21 cellular contexts compared by ENCODE assay signal in the genomic region with DNA sequence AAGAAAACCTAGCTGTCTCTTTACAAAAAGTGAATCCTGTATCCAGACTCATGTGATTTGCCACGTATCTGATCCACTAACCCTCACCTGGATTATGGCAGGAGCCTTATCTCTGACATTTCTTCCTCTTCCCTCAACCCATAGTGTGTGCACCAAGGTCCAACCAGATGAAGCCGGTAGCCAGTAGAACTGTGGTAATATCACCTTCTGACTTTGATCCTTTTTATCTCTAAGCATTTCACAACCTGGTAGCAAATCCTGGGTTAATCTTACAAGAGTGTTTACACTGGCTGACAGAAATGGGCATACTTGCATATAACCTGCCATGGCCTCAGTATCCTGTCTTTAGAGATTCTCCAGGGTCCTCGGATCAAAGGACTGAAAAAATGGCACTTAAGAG. TPM values are rescaled to one million over a fixed set of nuclear protein-coding genes. Genes with fewer than 3 reads are reported as not detected.
DNase-seq lines count a peak whose midpoint lies in the region; ATAC-seq and TF ChIP-seq lines count a peak whose summit lies in the region.
"Had no signal": no experiment of that assay in that cellular context is flagged by ENCODE, and none has a peak within 500 bp of the region (broad histone marks: within the 10 kb centered on the region; RNA-seq: fewer than 3 reads in every experiment).

No MANE protein-coding gene starts in this region.

- no peak for ATAC-seq in activated T-cell treated with anti-CD3 and anti-CD28 coated beads, Interleukin-2, amount 50 U/mL, for 4 hours
- no peak for ATAC-seq in activated CD8-positive, alpha-beta T cell treated with anti-CD3 and anti-CD28 coated beads for 36 hours
- ATAC-seq in GM21381 (IDR thresholded peaks at IDR 0.05; ENCODE audit: unreplicated experiment): no peak

- peaks cover 36% of the 10 kb centered on the region for H3K79me2 ChIP-seq in hepatocyte

- peak overlapping the region; percentile 28 for H3K27ac ChIP-seq in hepatocyte
- H3K27ac ChIP-seq: colonic mucosa, skin epidermis, uterus had no signal

- peaks cover 11% of the 10 kb centered on the region for H3K4me1 ChIP-seq in hepatocyte (ENCODE audit: insufficient read depth)
- H3K4me1 ChIP-seq: colonic mucosa, uterus had no signal

- H2AFZ ChIP-seq in hepatocyte: no peak overlapping the region

- H3K9me2 ChIP-seq in hepatocyte (replicated peaks; ENCODE audit: insufficient read depth): no peaks in the 10 kb centered on the region

- no peaks in the 10 kb centered on the region for H3K36me3 ChIP-seq in hepatocyte (replicated peaks; ENCODE audit: insufficient read depth, low read depth)
- H3K36me3 ChIP-seq: colonic mucosa, uterus had no signal

- H3K4me3 ChIP-seq in hepatocyte: no peak overlapping the region
- H3K4me3 ChIP-seq: colonic mucosa, skin epidermis had no signal

- no peaks in the 10 kb centered on the region for H3K27me3 ChIP-seq in hepatocyte
- H3K27me3 ChIP-seq: colonic mucosa, uterus had no signal

- no peaks in the 10 kb centered on the region for H3K27me3 Mint-ChIP-seq in activated T-cell treated with anti-CD3 and anti-CD28 coated beads, Interleukin-2, amount 50 U/mL, for 4 hours (ENCODE audit: low read depth)
- no peaks in the 10 kb centered on the region for H3K27me3 Mint-ChIP-seq in activated CD8-positive, alpha-beta T cell treated with anti-CD3 and anti-CD28 coated beads for 36 hours
- no peaks in the 10 kb centered on the region for H3K27me3 Mint-ChIP-seq in progenitor cell of endocrine pancreas

- no peak for TF ChIP-seq CTCF in activated CD8-positive, alpha-beta T cell treated with anti-CD3 and anti-CD28 coated beads for 36 hours (IDR thresholded peaks at IDR 0.05)
- TF ChIP-seq CTCF in hepatocyte (IDR thresholded peaks at IDR 0.05; ENCODE audit: poor library complexity) (no peak), progenitor cell of endocrine pancreas (IDR thresholded peaks at IDR 0.05; ENCODE audit: unreplicated experiment) (no peak)

- no peaks in the 10 kb centered on the region for H4K20me1 ChIP-seq in hepatocyte (ENCODE audit: insufficient read depth, poor library complexity, severe bottlenecking)

- peak overlapping the region; percentile 91 for H3K4me2 ChIP-seq in hepatocyte

- peak overlapping the region; percentile 91 for H3K4me3 Mint-ChIP-seq in activated T-cell treated with anti-CD3 and anti-CD28 coated beads, Interleukin-2, amount 50 U/mL, for 4 hours
- H3K4me3 Mint-ChIP-seq in activated CD8-positive, alpha-beta T cell treated with anti-CD3 and anti-CD28 coated beads for 36 hours: peak overlapping the region; percentile 84
- H3K4me3 Mint-ChIP-seq in progenitor cell of endocrine pancreas (ENCODE audit: low read depth): peak overlapping the region; percentile 95

- H3K36me3 Mint-ChIP-seq in activated T-cell treated with anti-CD3 and anti-CD28 coated beads, Interleukin-2, amount 50 U/mL, for 4 hours (ENCODE audit: insufficient read depth): peaks cover 48% of the 10 kb centered on the region
- peaks cover 67% of the 10 kb centered on the region for H3K36me3 Mint-ChIP-seq in activated CD8-positive, alpha-beta T cell treated with anti-CD3 and anti-CD28 coated beads for 36 hours (ENCODE audit: low read depth)
- H3K36me3 Mint-ChIP-seq in progenitor cell of endocrine pancreas (ENCODE audit: insufficient read depth): peaks cover 36% of the 10 kb centered on the region

- intact Hi-C loops in activated CD8-positive, alpha-beta T cell treated with anti-CD3 and anti-CD28 coated beads for 36 hours (cut with micrococcal nuclease): no loop called here

- H3K9me3 ChIP-seq in hepatocyte (ENCODE audit: low read depth): no peaks in the 10 kb centered on the region
- H3K9me3 ChIP-seq: colonic mucosa had no signal

- POLR2A ChIA-PET in activated CD8-positive, alpha-beta T cell treated with anti-CD3 and anti-CD28 coated beads for 36 hours (lab: Charles Lee): interaction anchor here (1.3 to 1.4 kb wide), 2 partner anchors 12 to 27 kb away, joined by 3 to 6 read pairs; no protein-coding TSS in a partner anchor

- DNase-seq in activated T-cell treated with anti-CD3 and anti-CD28 coated beads, Interleukin-2, amount 50 U/mL, for 4 hours: no peak
- DNase-seq in activated T-cell treated with anti-CD3 and anti-CD28 coated beads, Interleukin-2, amount 50 U/mL, for 1 hour: no peak
- DNase-seq in activated CD8-positive, alpha-beta T cell treated with anti-CD3 and anti-CD28 coated beads for 36 hours: no peak
- DNase-seq in hepatocyte (ENCODE audit: low spot score): peak; percentile 47
- no peak for DNase-seq in progenitor cell of endocrine pancreas (ENCODE audit: low spot score, unreplicated experiment)
- DNase-seq in NCI-H82 treated with DMSO at 0.1 percent for 48 hours (lab: John Stamatoyannopoulos, UW; ENCODE audit: unreplicated experiment): no peak
- no peak for DNase-seq in NCI-H2171 (lab: John Stamatoyannopoulos, UW)
- DNase-seq: activated CD4-positive, CD25-positive, alpha-beta regulatory T cell treated with anti-CD3 and anti-CD28 coated beads, Interleukin-2, amount 50 U/mL, for 72 hours; aorta; Calu3; colonic mucosa; erythroblast; GF-D8; NCI-H1417; NK-92 treated with Interleukin-12 subunit alpha and Interleukin-12 subunit beta, amount 100 ng/mL, for 24 hours; stimulated activated naive CD4-positive, alpha-beta T cell treated with Interleukin-2 at 50 U/mL for 16 hours; uterus had no signal

- H3K9me3 Mint-ChIP-seq in activated T-cell treated with anti-CD3 and anti-CD28 coated beads, Interleukin-2, amount 50 U/mL, for 4 hours: peaks cover 32% of the 10 kb centered on the region
- H3K9me3 Mint-ChIP-seq in activated CD8-positive, alpha-beta T cell treated with anti-CD3 and anti-CD28 coated beads for 36 hours: peaks cover 31% of the 10 kb centered on the region
- H3K9me3 Mint-ChIP-seq in progenitor cell of endocrine pancreas (ENCODE audit: low read depth): peaks cover 2% of the 10 kb centered on the region

- CTCF ChIA-PET in activated CD8-positive, alpha-beta T cell treated with anti-CD3 and anti-CD28 coated beads for 36 hours (lab: Charles Lee): no interaction called here

- peaks cover 34% of the 10 kb centered on the region for H3K4me1 Mint-ChIP-seq in activated T-cell treated with anti-CD3 and anti-CD28 coated beads, Interleukin-2, amount 50 U/mL, for 4 hours (ENCODE audit: low read depth)
- peaks cover 27% of the 10 kb centered on the region for H3K4me1 Mint-ChIP-seq in activated CD8-positive, alpha-beta T cell treated with anti-CD3 and anti-CD28 coated beads for 36 hours (ENCODE audit: low read depth)
- H3K4me1 Mint-ChIP-seq in progenitor cell of endocrine pancreas (ENCODE audit: low read depth): peaks cover 18% of the 10 kb centered on the region

- WGBS in hepatocyte (ENCODE audit: low lambda C conversion rate, missing lambda C conversion rate): 46% methylated on average over 3 of the region's 3 CpGs

- no peak overlapping the region for H3K27ac Mint-ChIP-seq in activated CD8-positive, alpha-beta T cell treated with anti-CD3 and anti-CD28 coated beads for 36 hours
- no peak overlapping the region for H3K27ac Mint-ChIP-seq in progenitor cell of endocrine pancreas

RNA-seq across cellular contexts. Expression of gene ZNF417, which starts 1.9 kb away (rescaled TPM):
- 1 to 10 TPM; 4.7 to 6.8 (median 6.0) TPM for total RNA-seq in activated T-cell treated with anti-CD3 and anti-CD28 coated beads, Interleukin-2, amount 50 U/mL, for 4 hours
- 10 to 100 TPM; 11.8 to 12.1 TPM for total RNA-seq in activated CD8-positive, alpha-beta T cell treated with anti-CD3 and anti-CD28 coated beads for 36 hours
- total RNA-seq in hepatocyte: 11.4 and 14.3 TPM in 2 replicates
- 3.9 and 6.2 TPM in 2 replicates for polyA plus RNA-seq in hepatocyte
- total RNA-seq in progenitor cell of endocrine pancreas: 25.9 and 27.2 TPM in 2 replicates

RNA-seq across cellular contexts. Expression of gene ZNF418, which starts 20.7 kb away (rescaled TPM):
- total RNA-seq in activated T-cell treated with anti-CD3 and anti-CD28 coated beads, Interleukin-2, amount 50 U/mL, for 4 hours: 1 to 10 TPM; 1.5 to 1.8 (median 1.8) TPM
- total RNA-seq in activated CD8-positive, alpha-beta T cell treated with anti-CD3 and anti-CD28 coated beads for 36 hours: 1 to 10 TPM; 4.1 to 5.0 TPM
- total RNA-seq in hepatocyte (6.1 and 8.2 TPM in 2 replicates), progenitor cell of endocrine pancreas (20.5 and 21.9 TPM in 2 replicates)
- 2.8 and 3.2 TPM in 2 replicates for polyA plus RNA-seq in hepatocyte

RNA-seq across cellular contexts. Expression of gene ZNF814, which starts 25.7 kb away (rescaled TPM):
- total RNA-seq in activated T-cell treated with anti-CD3 and anti-CD28 coated beads, Interleukin-2, amount 50 U/mL, for 4 hours: 10 to 100 TPM; 21.7 to 30.6 (median 22.0) TPM
- total RNA-seq in activated CD8-positive, alpha-beta T cell treated with anti-CD3 and anti-CD28 coated beads for 36 hours: 10 to 100 TPM; 25.0 to 27.9 TPM
- total RNA-seq in hepatocyte: 11.4 and 16.1 TPM in 2 replicates
- 19.2 and 40.0 TPM in 2 replicates for polyA plus RNA-seq in hepatocyte
- total RNA-seq in progenitor cell of endocrine pancreas: 53.6 and 54.9 TPM in 2 replicates

RNA-seq across cellular contexts. Expression of gene ZNF256, which starts 33.0 kb away (rescaled TPM):
- total RNA-seq in activated T-cell treated with anti-CD3 and anti-CD28 coated beads, Interleukin-2, amount 50 U/mL, for 4 hours: 1 to 10 TPM; 4.7 to 6.4 (median 5.2) TPM
- 1 to 10 TPM; 5.9 to 6.2 TPM for total RNA-seq in activated CD8-positive, alpha-beta T cell treated with anti-CD3 and anti-CD28 coated beads for 36 hours
- total RNA-seq in hepatocyte: 5.4 and 8.8 TPM in 2 replicates
- polyA plus RNA-seq in hepatocyte: 3.7 and 4.6 TPM in 2 replicates
- total RNA-seq in progenitor cell of endocrine pancreas: 7.3 and 7.5 TPM in 2 replicates

RNA-seq across cellular contexts. Expression of gene C19orf18, which starts 59.8 kb away (rescaled TPM):
- not detected for total RNA-seq in activated T-cell treated with anti-CD3 and anti-CD28 coated beads, Interleukin-2, amount 50 U/mL, for 4 hours
- under 1 TPM; 0.29 to 0.34 TPM for total RNA-seq in activated CD8-positive, alpha-beta T cell treated with anti-CD3 and anti-CD28 coated beads for 36 hours
- 0.60 TPM in 1 of 2 replicates, not detected in the other for total RNA-seq in hepatocyte
- 1.9 and 2.0 TPM in 2 replicates for polyA plus RNA-seq in hepatocyte
- total RNA-seq in progenitor cell of endocrine pancreas: 1.6 and 1.8 TPM in 2 replicates
- total RNA-seq: glomerular endothelial cell; T-helper 1 cell treated with Interleukin-12 subunit alpha and Interleukin-12 subunit beta and Interleukin-4 antibody, amounts not matched to agents 30 ng/mL and 1 ng/mL, for 36 hours had no signal
